Comparison of ENCODE assay signal across 20 cellular contexts in genomic region chr10:60008816-60009215, GRCh38.
"Had no signal": no experiment of that assay in that cellular context is flagged by ENCODE, and none has a peak within 500 bp of the region (broad histone marks: within the 10 kb centered on the region; RNA-seq: fewer than 3 reads in every experiment).

No MANE protein-coding gene starts in this region.

- H3K4me1 Mint-ChIP-seq: activated CD4-positive, alpha-beta memory T cell treated with anti-CD3 and anti-CD28 coated beads, Interleukin-2, amount 10 ng/mL, durations not matched to agents 7 days and 5 days; activated naive CD4-positive, alpha-beta T cell treated with anti-CD3 and anti-CD28 coated beads, Interleukin-2, amount 50 U/mL, for 24 hours; natural killer cell; stimulated activated memory B cell treated with anti-CD40 and anti-IgM and Interleukin-4, amounts not matched to agents 10 μg/mL and 1 μg/mL and 100 μg/mL, for 72 hours; T-helper 17 cell had no signal

- DNase-seq: activated CD4-positive, alpha-beta memory T cell treated with anti-CD3 and anti-CD28 coated beads, Interleukin-2, amount 10 ng/mL, durations not matched to agents 7 days and 5 days; activated CD4-positive, alpha-beta T cell treated with anti-CD3 and anti-CD28 coated beads for 4 hours; activated effector memory CD4-positive, alpha-beta T cell treated with Interleukin-2 at 50 U/mL for 16 hours; activated T-cell treated with anti-CD3 and anti-CD28 coated beads, Interleukin-2, amount 50 U/mL, for 4 hours; amniotic stem cell; effector CD8-positive, alpha-beta T cell; islet precursor cell; left lung; mammary epithelial cell; natural killer cell; retina; stimulated activated CD4-positive, alpha-beta T cell treated with anti-CD3 and anti-CD28 coated beads, Interleukin-2, amount 100 ng/mL, for 48 hours; T-helper 17 cell; thyroid gland had no signal

- H3K9me3 ChIP-seq: left lung, neutrophil, thyroid gland, vagina had no signal

- H2AFZ ChIP-seq: hepatocyte had no signal

- H3K27ac Mint-ChIP-seq: activated CD4-positive, alpha-beta memory T cell treated with anti-CD3 and anti-CD28 coated beads, Interleukin-2, amount 10 ng/mL, durations not matched to agents 7 days and 5 days; activated naive CD4-positive, alpha-beta T cell treated with anti-CD3 and anti-CD28 coated beads, Interleukin-2, amount 50 U/mL, for 24 hours; natural killer cell; stimulated activated memory B cell treated with anti-CD40 and anti-IgM and Interleukin-4, amounts not matched to agents 10 μg/mL and 1 μg/mL and 100 μg/mL, for 72 hours had no signal

- H3K4me1 ChIP-seq: left lung, thyroid gland had no signal

- H3K27ac ChIP-seq: epithelial cell of prostate, hepatocyte, left lung, neutrophil, thyroid gland, vagina had no signal

- H3K9me3 Mint-ChIP-seq: activated CD4-positive, alpha-beta memory T cell treated with anti-CD3 and anti-CD28 coated beads, Interleukin-2, amount 10 ng/mL, durations not matched to agents 7 days and 5 days; activated naive CD4-positive, alpha-beta T cell treated with anti-CD3 and anti-CD28 coated beads, Interleukin-2, amount 50 U/mL, for 24 hours; activated T-cell treated with anti-CD3 and anti-CD28 coated beads, Interleukin-2, amount 50 U/mL, for 4 hours; natural killer cell; stimulated activated memory B cell treated with anti-CD40 and anti-IgM and Interleukin-4, amounts not matched to agents 10 μg/mL and 1 μg/mL and 100 μg/mL, for 72 hours had no signal

- H3K27me3 Mint-ChIP-seq: activated CD4-positive, alpha-beta memory T cell treated with anti-CD3 and anti-CD28 coated beads, Interleukin-2, amount 10 ng/mL, durations not matched to agents 7 days and 5 days had no signal

- H3K4me3 ChIP-seq: hepatocyte, left lung, thyroid gland, vagina had no signal

- H3K4me2 ChIP-seq: hepatocyte had no signal

- H3K4me3 Mint-ChIP-seq: activated CD4-positive, alpha-beta memory T cell treated with anti-CD3 and anti-CD28 coated beads, Interleukin-2, amount 10 ng/mL, durations not matched to agents 7 days and 5 days; activated naive CD4-positive, alpha-beta T cell treated with anti-CD3 and anti-CD28 coated beads, Interleukin-2, amount 50 U/mL, for 24 hours; activated T-cell treated with anti-CD3 and anti-CD28 coated beads, Interleukin-2, amount 50 U/mL, for 4 hours; natural killer cell; stimulated activated memory B cell treated with anti-CD40 and anti-IgM and Interleukin-4, amounts not matched to agents 10 μg/mL and 1 μg/mL and 100 μg/mL, for 72 hours; T-helper 17 cell had no signal

- H3K36me3 ChIP-seq: left lung, neutrophil, thyroid gland, vagina had no signal

- H3K79me2 ChIP-seq: hepatocyte had no signal

- H3K36me3 Mint-ChIP-seq: activated naive CD4-positive, alpha-beta T cell treated with anti-CD3 and anti-CD28 coated beads, Interleukin-2, amount 50 U/mL, for 24 hours; natural killer cell; stimulated activated memory B cell treated with anti-CD40 and anti-IgM and Interleukin-4, amounts not matched to agents 10 μg/mL and 1 μg/mL and 100 μg/mL, for 72 hours had no signal

- ATAC-seq: activated T-cell treated with anti-CD3 and anti-CD28 coated beads, Interleukin-2, amount 50 U/mL, for 4 hours; left lung; natural killer cell; stimulated activated memory B cell treated with anti-CD40 and anti-IgM and Interleukin-4, amounts not matched to agents 10 μg/mL and 1 μg/mL and 100 μg/mL, for 72 hours; T-helper 17 cell had no signal

- H3K27me3 ChIP-seq: hepatocyte, left lung, neutrophil, thyroid gland, vagina had no signal
